In genomic region chr5:113487411-113487778, GRCh38 we compare ENCODE assay signal across 8 cellular contexts. TPM values are rescaled to one million over a fixed set of nuclear protein-coding genes. Genes with fewer than 3 reads are reported as not detected.
DNase-seq lines count a peak whose midpoint lies in the region; ATAC-seq and TF ChIP-seq lines count a peak whose summit lies in the region.

No MANE protein-coding gene starts in this region.

- WGBS in liver = 6% methylated on average over 18 of the region's 18 CpGs

- no peak overlapping the region for H3K27ac ChIP-seq in BLaER1 treated with 17β-estradiol and CSF1 and Interleukin-3, amounts not matched to agents 10 nM and 100 nM
- H3K27ac ChIP-seq in liver (ENCODE audit: low read depth in 1 of 2, low read length in 2 of 2) = no peak overlapping the region

- peak overlapping the region in 8 of 11 experiments; percentile 37 to 79 (median 51); a peak in 9 of 22 replicates for H3K4me2 ChIP-seq in BLaER1 treated with 17β-estradiol and CSF1 and Interleukin-3, amounts not matched to agents 10 nM and 100 nM

- no peaks in the 10 kb centered on the region for H3K36me3 Mint-ChIP-seq in central memory CD8-positive, alpha-beta T cell (ENCODE audit: insufficient read depth)
- H3K36me3 Mint-ChIP-seq in type B pancreatic cell = peaks cover 4% of the 10 kb centered on the region

- no peak overlapping the region for H3K9ac ChIP-seq in BLaER1 treated with 17β-estradiol and CSF1 and Interleukin-3, amounts not matched to agents 10 nM and 100 nM
- H3K9ac ChIP-seq in liver (ENCODE audit: low read depth in 1 of 2, low read length in 2 of 2) = no peak overlapping the region

- peaks cover 99% of the 10 kb centered on the region for H3K27me3 Mint-ChIP-seq in central memory CD8-positive, alpha-beta T cell
- H3K27me3 Mint-ChIP-seq in type B pancreatic cell = peaks cover 45% of the 10 kb centered on the region

- DNase-seq in HuH-7 (ENCODE audit: low spot score) = peak; percentile 15
- no peak for DNase-seq in central memory CD8-positive, alpha-beta T cell (ENCODE audit: low spot score in 2 of 2)
- no peak for DNase-seq in type B pancreatic cell (ENCODE audit: extremely low spot score, unreplicated experiment)
- DNase-seq in NCI-H1092 treated with DMSO at 0.1 percent for 48 hours (lab: John Stamatoyannopoulos, UW) = no peak
- DNase-seq in activated gamma-delta T cell (lab: John Stamatoyannopoulos, UW) = no peak
- DNase-seq in globus pallidus (ENCODE audit: low spot score) = no peak

- ATAC-seq in central memory CD8-positive, alpha-beta T cell (replicated peaks; ENCODE audit: extremely low read depth, poor library complexity, severe bottlenecking) = no peak

- H3K4me1 Mint-ChIP-seq in central memory CD8-positive, alpha-beta T cell = peaks cover 20% of the 10 kb centered on the region
- H3K4me1 Mint-ChIP-seq in type B pancreatic cell (ENCODE audit: unreplicated experiment) = no peaks in the 10 kb centered on the region

- peaks cover 46 to 96% (median 59%) of the 10 kb centered on the region in 11 experiments for H3K27me3 ChIP-seq in BLaER1 treated with 17β-estradiol and CSF1 and Interleukin-3, amounts not matched to agents 10 nM and 100 nM
- peaks cover 2 to 6% (median 4%) of the 10 kb centered on the region in 4 donors for H3K27me3 ChIP-seq in liver (ENCODE audit: control insufficient read depth in 4 of 4, insufficient read depth in 4 of 4, low read length in 3 of 4)

- H3K4me1 ChIP-seq in BLaER1 treated with 17β-estradiol and CSF1 and Interleukin-3, amounts not matched to agents 10 nM and 100 nM = peaks cover 5 to 26% (median 22%) of the 10 kb centered on the region in 10 experiments; a peak in 19 of 20 replicates
- H3K4me1 ChIP-seq in liver (ENCODE audit: control insufficient read depth in 4 of 4, insufficient read depth in 4 of 4, low read length in 3 of 4) = peaks cover 6 to 18% (median 13%) of the 10 kb centered on the region in 4 donors

- TF ChIP-seq RAD21 in liver (IDR thresholded peaks at IDR 0.05) = no peak

- 0 out of 22 replicates have a peak, but pooled peaks cover 0 to 6% (median 0%) of the 10 kb centered on the region in 11 experiments for H3K36me3 ChIP-seq in BLaER1 treated with 17β-estradiol and CSF1 and Interleukin-3, amounts not matched to agents 10 nM and 100 nM
- no peaks in the 10 kb centered on the region for H3K36me3 ChIP-seq in liver (ENCODE audit: control insufficient read depth in 4 of 4, insufficient read depth in 3 of 4, low read depth in 1 of 4, low read length in 3 of 4)

- peak overlapping the region; percentile 66 for H3K4me3 Mint-ChIP-seq in central memory CD8-positive, alpha-beta T cell
- peak overlapping the region; percentile 93 for H3K4me3 Mint-ChIP-seq in type B pancreatic cell

- TF ChIP-seq CTCF in liver (IDR thresholded peaks at IDR 0.05; ENCODE audit: low read depth, low read length, missing input control) = no peak
- peak; percentile 37 for TF ChIP-seq CTCF in type B pancreatic cell (conservative IDR thresholded peaks at IDR 0.05)

- peaks cover 0 to 28% (median 0%) of the 10 kb centered on the region in 11 experiments; a peak in 4 of 22 replicates for H4K20me1 ChIP-seq in BLaER1 treated with 17β-estradiol and CSF1 and Interleukin-3, amounts not matched to agents 10 nM and 100 nM

- peak overlapping the region in 8 of 10 experiments; percentile 32 to 57 (median 43); a peak in 12 of 20 replicates for H3K4me3 ChIP-seq in BLaER1 treated with 17β-estradiol and CSF1 and Interleukin-3, amounts not matched to agents 10 nM and 100 nM
- H3K4me3 ChIP-seq in liver (ENCODE audit: low read depth in 1 of 3, low read length in 3 of 3) = peak overlapping the region in 2 of 3 donors; percentile 58 to 71

- H3K9me3 Mint-ChIP-seq in central memory CD8-positive, alpha-beta T cell = peaks cover 15% of the 10 kb centered on the region
- H3K9me3 Mint-ChIP-seq in type B pancreatic cell = peaks cover 10% of the 10 kb centered on the region

- H3K27ac Mint-ChIP-seq in central memory CD8-positive, alpha-beta T cell (ENCODE audit: low read depth) = no peak overlapping the region
- peak overlapping the region; percentile 16 for H3K27ac Mint-ChIP-seq in type B pancreatic cell

- H3K9me3 ChIP-seq in BLaER1 treated with 17β-estradiol and CSF1 and Interleukin-3, amounts not matched to agents 10 nM and 100 nM (replicated peaks in 1 of 11) = peaks cover 36 to 50% (median 42%) of the 10 kb centered on the region in 11 experiments
- peaks cover 0 to 23% (median 7%) of the 10 kb centered on the region in 4 donors for H3K9me3 ChIP-seq in liver (ENCODE audit: control insufficient read depth in 4 of 4, low read length in 3 of 4)

TF ChIP-seq in liver, 16 proteins besides CTCF, POLR2A, EP300 and RAD21:
- no peak for TF ChIP-seq HNF4G (IDR thresholded peaks at IDR 0.05)
- TF ChIP-seq SP1 (IDR thresholded peaks at IDR 0.05) = no peak
- TF ChIP-seq FOXA2 (IDR thresholded peaks at IDR 0.05) = no peak
- TF ChIP-seq MAX (IDR thresholded peaks at IDR 0.05) = no peak
- no peak for TF ChIP-seq EGR1 (IDR thresholded peaks at IDR 0.05; ENCODE audit: low read depth in 2 of 2)
- no peak for TF ChIP-seq FOXA1 (IDR thresholded peaks at IDR 0.05)
- no peak for TF ChIP-seq YY1 (IDR thresholded peaks at IDR 0.05)
- no peak for TF ChIP-seq JUND (IDR thresholded peaks at IDR 0.05)
- TF ChIP-seq ZBTB33 (IDR thresholded peaks at IDR 0.05) = no peak

RNA-seq across cellular contexts. Expression of gene MCC, which starts 0.9 kb away (rescaled TPM):
- total RNA-seq in liver (10 to 100 TPM; 20.0 to 47.3 TPM), type B pancreatic cell (ENCODE audit: low replicate concordance) (11.8 and 24.0 TPM in 2 replicates)
- 1 to 10 TPM; 9.0 to 9.4 TPM for polyA plus RNA-seq in liver

RNA-seq across cellular contexts. Expression of gene YTHDC2, which starts 26.1 kb away (rescaled TPM):
- total RNA-seq in liver = 10 to 100 TPM; 19.9 to 32.9 TPM
- 1 to 10 TPM; 6.2 to 9.8 TPM for polyA plus RNA-seq in liver
- total RNA-seq in type B pancreatic cell (ENCODE audit: low replicate concordance) = 22.3 and 30.4 TPM in 2 replicates

RNA-seq across cellular contexts. Expression of gene TSSK1B, which starts 52.6 kb away (rescaled TPM):
- total RNA-seq in liver (not detected), type B pancreatic cell (ENCODE audit: low replicate concordance) (0.12 and 0.24 TPM in 2 replicates)
- not detected for polyA plus RNA-seq in liver
